ENCODE assay signal across 8 cellular contexts in the genomic region with DNA sequence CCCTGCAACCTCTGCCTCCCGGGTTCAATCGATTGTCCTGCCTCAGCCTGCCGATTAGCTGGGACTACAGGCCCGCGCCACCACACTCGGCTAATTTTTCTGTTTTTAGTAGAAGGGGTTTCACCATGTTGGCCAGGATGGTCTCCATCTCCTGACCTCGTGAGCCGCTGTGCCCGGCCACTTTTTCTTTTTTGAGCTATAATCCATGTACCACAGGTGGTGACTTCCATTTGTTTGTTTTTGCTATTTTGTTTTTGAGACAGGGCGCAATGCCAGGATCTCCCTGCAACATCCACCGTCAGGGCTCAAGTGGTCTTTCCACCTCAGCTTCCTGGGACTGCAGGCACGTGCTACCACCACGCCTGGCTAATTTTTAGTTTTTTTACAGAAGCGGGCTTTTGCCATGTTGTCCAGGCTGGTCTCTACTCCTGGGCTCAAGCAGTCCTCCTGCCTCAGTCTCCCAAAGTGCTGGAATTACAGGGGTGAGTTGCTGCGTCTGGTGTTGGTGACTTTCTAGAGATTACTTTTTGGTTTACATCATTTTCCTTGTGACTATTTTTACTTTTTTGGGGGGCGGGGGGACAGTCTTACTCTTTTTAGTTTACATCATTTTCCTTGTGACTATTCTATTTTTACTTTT. TPM values are rescaled to one million over a fixed set of nuclear protein-coding genes. Genes with fewer than 3 reads are reported as not detected.
A peak's percentile ranks its signal among the peaks of the same experiment; 100 is the strongest.
DNase-seq lines count a peak whose midpoint lies in the region; TF ChIP-seq lines count a peak whose summit lies in the region.

No MANE protein-coding gene starts in this region.

- H3K9me3 ChIP-seq in CD4-positive, alpha-beta memory T cell (ENCODE audit: control insufficient read depth in 1 of 2, low read length in 2 of 2): no peaks in the 10 kb centered on the region
- no peaks in the 10 kb centered on the region for H3K9me3 ChIP-seq in neural cell (ENCODE audit: low read length)

- H3K27ac Mint-ChIP-seq in CD4-positive, alpha-beta memory T cell: peak overlapping the region; percentile 83 to 99 (median 98)

- peaks cover 53% of the 10 kb centered on the region for H3K4me1 ChIP-seq in CD4-positive, alpha-beta memory T cell (ENCODE audit: insufficient read depth, low read length)

- H4K20me1 ChIP-seq in neural cell (ENCODE audit: insufficient read depth): no peaks in the 10 kb centered on the region

- TF ChIP-seq CTCF in dorsolateral prefrontal cortex (IDR thresholded peaks at IDR 0.05 in 54 of 56, conservative IDR thresholded peaks at IDR 0.05 in 2 of 56; ENCODE audit: low read depth in 1 of 56, partially characterized antibody in 56 of 56) (no peak), neural cell (IDR thresholded peaks at IDR 0.05; ENCODE audit: poor library complexity, severe bottlenecking) (no peak), GM10266 (IDR thresholded peaks at IDR 0.05; ENCODE audit: control insufficient read depth, insufficient read depth, low read depth, missing control alignments) (no peak)

- POLR2A ChIA-PET in CD4-positive, alpha-beta memory T cell (lab: Charles Lee; ENCODE audit: partially characterized antibody): interaction anchor here (1.0 to 7.2 kb wide), 22 partner anchors 8 to 254 kb away, joined by 3 to 67 read pairs (median 6); a partner anchor contains a TSS

- H2AFZ ChIP-seq in neural cell (ENCODE audit: low read depth, low read length): no peak overlapping the region

- no peaks in the 10 kb centered on the region for H3K27me3 ChIP-seq in CD4-positive, alpha-beta memory T cell (ENCODE audit: insufficient read depth, low read length)
- H3K27me3 ChIP-seq in dorsolateral prefrontal cortex (no peaks in the 10 kb centered on the region), neural cell (ENCODE audit: insufficient read depth, low read depth, low read length) (no peaks in the 10 kb centered on the region)

- H3K9me2 ChIP-seq in neural cell (ENCODE audit: insufficient read depth, low read length): no peaks in the 10 kb centered on the region

- peak overlapping the region; percentile 98 for H3K9ac ChIP-seq in neural cell (ENCODE audit: low read length)

- no peak for TF ChIP-seq RAD21 in neural cell (conservative IDR thresholded peaks at IDR 0.05)

- H3K4me2 ChIP-seq in neural cell (ENCODE audit: low read length): peak overlapping the region; percentile 90

- H3K79me2 ChIP-seq in neural cell (replicated peaks; ENCODE audit: insufficient read depth, low read length): peaks cover 38% of the 10 kb centered on the region

- peak overlapping the region; percentile 61 to 75 for H3K4me3 ChIP-seq in CD4-positive, alpha-beta memory T cell (ENCODE audit: low read length in 2 of 2)
- H3K4me3 ChIP-seq in dorsolateral prefrontal cortex (peak overlapping the region; percentile 72 to 100 (median 94)), neural cell (ENCODE audit: low read length) (peak overlapping the region; percentile 98)

- H3K27me3 Mint-ChIP-seq in CD4-positive, alpha-beta memory T cell: no peaks in the 10 kb centered on the region

- peaks cover 25 to 55% (median 38%) of the 10 kb centered on the region in 4 donors for H3K4me1 Mint-ChIP-seq in CD4-positive, alpha-beta memory T cell

- H3K36me3 Mint-ChIP-seq in CD4-positive, alpha-beta memory T cell: peaks cover 32 to 61% of the 10 kb centered on the region in 2 donors

- H3K9me3 Mint-ChIP-seq in CD4-positive, alpha-beta memory T cell: no peaks in the 10 kb centered on the region

- H3K27ac ChIP-seq in CD4-positive, alpha-beta memory T cell (ENCODE audit: low read depth, low read length): peak overlapping the region; percentile 88
- peak overlapping the region in 54 of 59 donors; percentile 4 to 99 (median 97) for H3K27ac ChIP-seq in dorsolateral prefrontal cortex
- peak overlapping the region; percentile 94 for H3K27ac ChIP-seq in neural cell (ENCODE audit: low read length)

- H3K4me3 Mint-ChIP-seq in CD4-positive, alpha-beta memory T cell: peak overlapping the region; percentile 88 to 99 (median 96)

- CTCF ChIA-PET in CD4-positive, alpha-beta memory T cell (lab: Charles Lee; ENCODE audit: partially characterized antibody): interaction anchor here (0.7 to 3.2 kb wide), 9 partner anchors 27 to 304 kb away, joined by 3 to 10 read pairs (median 3); a partner anchor contains a TSS

- DNase-seq in CD4-positive, alpha-beta memory T cell: no peak
- DNase-seq in NCI-H2029 treated with DMSO at 0.1 percent for 48 hours (lab: John Stamatoyannopoulos, UW) (peak; percentile 36), dorsolateral prefrontal cortex (no peak), GM10266 (ENCODE audit: extremely low spot score) (no peak), LoVo (ENCODE audit: low spot score) (no peak), SHP77 treated with DMSO at 0.1 percent for 48 hours (lab: John Stamatoyannopoulos, UW) (no peak)
- DNase-seq in stimulated activated CD4-positive, alpha-beta T cell treated with anti-CD3 and anti-CD28 coated beads, Interleukin-4, amount 100 ng/mL, for 4 hours: no peak

- no peak for TF ChIP-seq EP300 in neural cell (conservative IDR thresholded peaks at IDR 0.05; ENCODE audit: poor library complexity, severe bottlenecking)

- intact Hi-C loops in CD4-positive, alpha-beta memory T cell (cut with micrococcal nuclease): loop anchor here (10.0 kb wide), 1 partner anchor 139 kb away; a partner anchor contains a TSS
- intact Hi-C loops in dorsolateral prefrontal cortex (cut with DNase I): loop anchor here in 1 of 2 donors (10.0 kb wide), 1 partner anchor 291 kb away; a partner anchor contains a TSS

- H3F3A ChIP-seq in neural cell (ENCODE audit: insufficient read depth, low read length, poor library complexity, severe bottlenecking): no peaks in the 10 kb centered on the region

- H3K36me3 ChIP-seq in CD4-positive, alpha-beta memory T cell (ENCODE audit: insufficient read depth, low read length): peaks cover 41% of the 10 kb centered on the region
- H3K36me3 ChIP-seq in neural cell (ENCODE audit: insufficient read depth, low read length): peaks cover 4% of the 10 kb centered on the region

TF ChIP-seq in neural cell, 6 proteins besides CTCF, POLR2A, EP300 and RAD21:
- TF ChIP-seq POLR2AphosphoS5 (IDR thresholded peaks at IDR 0.05) (no peak), EZH2 (IDR thresholded peaks at IDR 0.05; ENCODE audit: borderline replicate concordance, insufficient read depth, low read length, poor library complexity, severe bottlenecking) (no peak), MXI1 (conservative IDR thresholded peaks at IDR 0.05; ENCODE audit: poor library complexity, severe bottlenecking) (no peak), TAF1 (IDR thresholded peaks at IDR 0.05; ENCODE audit: low read depth) (no peak), SMC3 (conservative IDR thresholded peaks at IDR 0.05; ENCODE audit: poor library complexity) (no peak)
- TF ChIP-seq, protein P1, sequence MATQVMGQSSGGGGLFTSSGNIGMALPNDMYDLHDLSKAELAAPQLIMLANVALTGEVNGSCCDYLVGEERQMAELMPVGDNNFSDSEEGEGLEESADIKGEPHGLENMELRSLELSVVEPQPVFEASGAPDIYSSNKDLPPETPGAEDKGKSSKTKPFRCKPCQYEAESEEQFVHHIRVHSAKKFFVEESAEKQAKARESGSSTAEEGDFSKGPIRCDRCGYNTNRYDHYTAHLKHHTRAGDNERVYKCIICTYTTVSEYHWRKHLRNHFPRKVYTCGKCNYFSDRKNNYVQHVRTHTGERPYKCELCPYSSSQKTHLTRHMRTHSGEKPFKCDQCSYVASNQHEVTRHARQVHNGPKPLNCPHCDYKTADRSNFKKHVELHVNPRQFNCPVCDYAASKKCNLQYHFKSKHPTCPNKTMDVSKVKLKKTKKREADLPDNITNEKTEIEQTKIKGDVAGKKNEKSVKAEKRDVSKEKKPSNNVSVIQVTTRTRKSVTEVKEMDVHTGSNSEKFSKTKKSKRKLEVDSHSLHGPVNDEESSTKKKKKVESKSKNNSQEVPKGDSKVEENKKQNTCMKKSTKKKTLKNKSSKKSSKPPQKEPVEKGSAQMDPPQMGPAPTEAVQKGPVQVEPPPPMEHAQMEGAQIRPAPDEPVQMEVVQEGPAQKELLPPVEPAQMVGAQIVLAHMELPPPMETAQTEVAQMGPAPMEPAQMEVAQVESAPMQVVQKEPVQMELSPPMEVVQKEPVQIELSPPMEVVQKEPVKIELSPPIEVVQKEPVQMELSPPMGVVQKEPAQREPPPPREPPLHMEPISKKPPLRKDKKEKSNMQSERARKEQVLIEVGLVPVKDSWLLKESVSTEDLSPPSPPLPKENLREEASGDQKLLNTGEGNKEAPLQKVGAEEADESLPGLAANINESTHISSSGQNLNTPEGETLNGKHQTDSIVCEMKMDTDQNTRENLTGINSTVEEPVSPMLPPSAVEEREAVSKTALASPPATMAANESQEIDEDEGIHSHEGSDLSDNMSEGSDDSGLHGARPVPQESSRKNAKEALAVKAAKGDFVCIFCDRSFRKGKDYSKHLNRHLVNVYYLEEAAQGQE (IDR thresholded peaks at IDR 0.05; ENCODE audit: borderline replicate concordance): no peak
TF ChIP-seq in neural cell: peak in this region for 0.

RNA-seq across cellular contexts. Expression of a gene that starts 8.6 kb away (rescaled TPM):
- total RNA-seq in CD4-positive, alpha-beta memory T cell: 10 to 100 TPM; 58.0 to 60.8 TPM
- polyA plus RNA-seq in CD4-positive, alpha-beta memory T cell: 1 to 10 TPM; 1.9 to 5.3 TPM
- total RNA-seq in dorsolateral prefrontal cortex: 1,000 to 10,000 TPM in 12 of 120 experiments, 100 to 1,000 TPM in 108; 119 to 3,588 (median 260) TPM
- polyA plus RNA-seq in neural cell: 120 and 128 TPM in 2 replicates
- 147 and 157 TPM in 2 replicates for polyA minus RNA-seq in neural cell

RNA-seq across cellular contexts. Expression of a gene that starts 20.8 kb away (rescaled TPM):
- total RNA-seq in CD4-positive, alpha-beta memory T cell: 10 to 100 TPM; 69.9 to 71.5 TPM
- polyA plus RNA-seq in CD4-positive, alpha-beta memory T cell: 10 to 100 TPM; 14.6 to 71.9 TPM
- total RNA-seq in dorsolateral prefrontal cortex: 1,000 to 10,000 TPM in 12 of 120 experiments, 100 to 1,000 TPM in 96, 10 to 100 TPM in 12; 73.4 to 4,082 (median 220) TPM
- polyA plus RNA-seq in neural cell: 50.9 and 54.5 TPM in 2 replicates
- polyA minus RNA-seq in neural cell: 48.5 and 59.6 TPM in 2 replicates

RNA-seq across cellular contexts. Expression of a gene that starts 21.1 kb away (rescaled TPM):
- total RNA-seq in CD4-positive, alpha-beta memory T cell: 1 to 10 TPM; 8.2 to 8.3 TPM
- 1 to 10 TPM; 1.1 to 4.4 TPM for polyA plus RNA-seq in CD4-positive, alpha-beta memory T cell
- total RNA-seq in dorsolateral prefrontal cortex: 10 to 100 TPM in 3 of 120 experiments, 1 to 10 TPM in 117; 3.0 to 12.0 (median 5.5) TPM
- 1.6 and 2.6 TPM in 2 replicates for polyA plus RNA-seq in neural cell
- 2.2 and 2.8 TPM in 2 replicates for polyA minus RNA-seq in neural cell

RNA-seq across cellular contexts. Expression of a gene that starts 26.5 kb away (rescaled TPM):
- total RNA-seq in CD4-positive, alpha-beta memory T cell: 10 to 100 TPM; 19.6 to 21.1 TPM
- 10 to 100 TPM; 22.5 to 23.4 TPM for polyA plus RNA-seq in CD4-positive, alpha-beta memory T cell
- total RNA-seq in dorsolateral prefrontal cortex: 10 to 100 TPM; 16.0 to 38.4 (median 27.6) TPM
- polyA plus RNA-seq in neural cell: 40.9 and 47.0 TPM in 2 replicates
- 25.8 and 26.6 TPM in 2 replicates for polyA minus RNA-seq in neural cell

RNA-seq across cellular contexts. Expression of a gene that starts 29.4 kb away (rescaled TPM):
- 10 to 100 TPM; 30.0 to 34.6 TPM for total RNA-seq in CD4-positive, alpha-beta memory T cell
- polyA plus RNA-seq in CD4-positive, alpha-beta memory T cell: 10 to 100 TPM; 67.4 to 80.4 TPM
- 10 to 100 TPM; 14.4 to 37.9 (median 25.8) TPM for total RNA-seq in dorsolateral prefrontal cortex
- polyA plus RNA-seq in neural cell: 68.5 and 87.6 TPM in 2 replicates
- 18.3 and 20.8 TPM in 2 replicates for polyA minus RNA-seq in neural cell
